Comparison of ENCODE assay signal across 30 cellular contexts in genomic region chr16:9549487-9549886, GRCh38.
"Had no signal": no experiment of that assay in that cellular context is flagged by ENCODE, and none has a peak within 500 bp of the region (broad histone marks: within the 10 kb centered on the region; RNA-seq: fewer than 3 reads in every experiment).

No MANE protein-coding gene starts in this region.

- H3K36me3 Mint-ChIP-seq: naive thymus-derived CD4-positive, alpha-beta T cell; natural killer cell; stimulated activated effector memory CD8-positive, alpha-beta T cell treated with anti-CD3 and anti-CD28 coated beads, Interleukin-12 subunit alpha, Interleukin-12 subunit beta, amount 100 ng/mL, for 72 hours; stimulated activated naive B cell treated with anti-CD40 and anti-IgM and Interleukin-4, amounts not matched to agents 10 μg/mL and 1 μg/mL and 100 μg/mL, for 72 hours had no signal

- H3K4me3 ChIP-seq: ovary, psoas muscle, right lobe of liver, sigmoid colon, stomach, thoracic aorta, thyroid gland, tibial nerve, upper lobe of left lung, vagina had no signal

- ATAC-seq: naive thymus-derived CD4-positive, alpha-beta T cell; natural killer cell; psoas muscle; right cardiac atrium; stimulated activated effector memory CD8-positive, alpha-beta T cell treated with anti-CD3 and anti-CD28 coated beads, Interleukin-12 subunit alpha, Interleukin-12 subunit beta, amount 100 ng/mL, for 72 hours; stimulated activated naive B cell treated with anti-CD40 and anti-IgM and Interleukin-4, amounts not matched to agents 10 μg/mL and 1 μg/mL and 100 μg/mL, for 72 hours had no signal

- H3K9me3 Mint-ChIP-seq: neural crest cell had no signal

- H3K4me1 ChIP-seq: parathyroid adenoma, psoas muscle, sigmoid colon, stomach, tibial nerve, upper lobe of left lung, vagina had no signal

- H3K27me3 Mint-ChIP-seq: progenitor cell of endocrine pancreas; stimulated activated naive CD8-positive, alpha-beta T cell treated with anti-CD3 and anti-CD28 coated beads, Interleukin-15, Interleukin-2, amounts not matched to agents 100 ng/mL and 50 ng/mL, for 24 hours had no signal

- H3K36me3 ChIP-seq: neutrophil, ovary, right lobe of liver, sigmoid colon, stomach, thoracic aorta, thyroid gland, tibial nerve, upper lobe of left lung, vagina had no signal

- H3K27me3 ChIP-seq: neutrophil, ovary, right lobe of liver, sigmoid colon, stomach, thyroid gland, tibial nerve, upper lobe of left lung, vagina had no signal

- DNase-seq: naive thymus-derived CD4-positive, alpha-beta T cell; natural killer cell; nucleus accumbens; ovary; posterior cingulate gyrus; psoas muscle; right cardiac atrium; right lobe of liver; sigmoid colon; small intestine; stimulated activated CD4-positive, alpha-beta T cell treated with anti-CD3 and anti-CD28 coated beads, Interleukin-15, amount 100 ng/mL, for 24 hours; stimulated activated CD4-positive, alpha-beta T cell treated with anti-CD3 and anti-CD28 coated beads, Interleukin-2, amount 100 ng/mL, for 24 hours; stimulated activated CD4-positive, alpha-beta T cell treated with anti-CD3 and anti-CD28 coated beads, Interleukin-2, amount 100 ng/mL, for 48 hours; stimulated activated CD4-positive, alpha-beta T cell treated with anti-CD3 and anti-CD28 coated beads, Interleukin-4, amount 100 ng/mL, for 24 hours; stimulated activated naive B cell treated with anti-CD40 and anti-IgM and Interleukin-4, amounts not matched to agents 10 μg/mL and 1 μg/mL and 100 μg/mL, for 72 hours; stimulated activated naive CD4-positive, alpha-beta T cell treated with Interleukin-2 at 50 U/mL for 16 hours; stomach; thyroid gland; trophoblast cell; upper lobe of left lung had no signal

- H3K27ac ChIP-seq: neutrophil, ovary, parathyroid adenoma, psoas muscle, right lobe of liver, sigmoid colon, stomach, thoracic aorta, thyroid gland, tibial nerve, upper lobe of left lung, vagina had no signal

- H3K4me3 Mint-ChIP-seq: naive thymus-derived CD4-positive, alpha-beta T cell; natural killer cell; nephron; neural crest cell; stimulated activated effector memory CD8-positive, alpha-beta T cell treated with anti-CD3 and anti-CD28 coated beads, Interleukin-12 subunit alpha, Interleukin-12 subunit beta, amount 100 ng/mL, for 72 hours; stimulated activated naive B cell treated with anti-CD40 and anti-IgM and Interleukin-4, amounts not matched to agents 10 μg/mL and 1 μg/mL and 100 μg/mL, for 72 hours; stimulated activated naive CD8-positive, alpha-beta T cell treated with anti-CD3 and anti-CD28 coated beads, Interleukin-15, Interleukin-2, amounts not matched to agents 100 ng/mL and 50 ng/mL, for 24 hours had no signal

- H3K9ac ChIP-seq: parathyroid adenoma had no signal

- H3K27ac Mint-ChIP-seq: naive thymus-derived CD4-positive, alpha-beta T cell; natural killer cell; nephron; progenitor cell of endocrine pancreas; stimulated activated effector memory CD8-positive, alpha-beta T cell treated with anti-CD3 and anti-CD28 coated beads, Interleukin-12 subunit alpha, Interleukin-12 subunit beta, amount 100 ng/mL, for 72 hours; stimulated activated naive B cell treated with anti-CD40 and anti-IgM and Interleukin-4, amounts not matched to agents 10 μg/mL and 1 μg/mL and 100 μg/mL, for 72 hours; stimulated activated naive CD8-positive, alpha-beta T cell treated with anti-CD3 and anti-CD28 coated beads, Interleukin-15, Interleukin-2, amounts not matched to agents 100 ng/mL and 50 ng/mL, for 24 hours had no signal

- H3K4me1 Mint-ChIP-seq: naive thymus-derived CD4-positive, alpha-beta T cell; natural killer cell; nephron; neural crest cell; stimulated activated effector memory CD8-positive, alpha-beta T cell treated with anti-CD3 and anti-CD28 coated beads, Interleukin-12 subunit alpha, Interleukin-12 subunit beta, amount 100 ng/mL, for 72 hours; stimulated activated naive B cell treated with anti-CD40 and anti-IgM and Interleukin-4, amounts not matched to agents 10 μg/mL and 1 μg/mL and 100 μg/mL, for 72 hours had no signal

- H3K9me3 ChIP-seq: neutrophil, ovary, psoas muscle, right lobe of liver, sigmoid colon, thoracic aorta, thyroid gland, vagina had no signal
